ENCODE assay signal across 9 cellular contexts in genomic region chr5:42840279-42840678, GRCh38. TPM values are rescaled to one million over a fixed set of nuclear protein-coding genes. Genes with fewer than 3 reads are reported as not detected.
A peak's percentile ranks its signal among the peaks of the same experiment; 100 is the strongest.
DNase-seq lines count a peak whose midpoint lies in the region; ATAC-seq, FAIRE-seq and TF ChIP-seq lines count a peak whose summit lies in the region.
"Had no signal": no experiment of that assay in that cellular context is flagged by ENCODE, and none has a peak within 500 bp of the region (broad histone marks: within the 10 kb centered on the region; RNA-seq: fewer than 3 reads in every experiment).

No MANE protein-coding gene starts in this region.

- DNase-seq in HL-60 (ENCODE audit: low read depth in 1 of 2, low spot score in 1 of 2) (peak; percentile 38 to 42), astrocyte of the spinal cord (ENCODE audit: low read depth, low spot score) (peak; percentile 92), kidney (peak; percentile 72), pons (ENCODE audit: low spot score) (no peak)
- no peak for DNase-seq in activated T-helper 1 cell treated with anti-CD3 and anti-CD28 coated beads, Interleukin-12 subunit alpha, Interleukin-12 subunit beta, Interleukin-2, Interleukin-4 antibody, amounts not matched to agents 30 ng/mL and 10 ng/mL and 1 ng/mL, durations not matched to agents 14 hours and 24 hours and 36 hours (ENCODE audit: low spot score)
- DNase-seq in stimulated activated CD4-positive, alpha-beta T cell treated with anti-CD3 and anti-CD28 coated beads, Interleukin-2, amount 100 ng/mL, for 48 hours, result no peak

- no peak overlapping the region for H3K4me3 ChIP-seq in HL-60 (replicated peaks; ENCODE audit: insufficient read depth, low read length)
- H3K4me3 ChIP-seq in astrocyte of the spinal cord (ENCODE audit: low read depth, low read length), result no peak overlapping the region
- H3K4me3 ChIP-seq in kidney (ENCODE audit: low read length in 2 of 2), result peak overlapping the region in 1 of 2 donors; percentile 21
- peak overlapping the region in 3 of 5 donors; percentile 13 to 37 (median 14) for H3K4me3 ChIP-seq in subcutaneous abdominal adipose tissue (ENCODE audit: low read depth in 1 of 5, low read length in 5 of 5)

- H3K9me3 Mint-ChIP-seq in activated T-helper 1 cell treated with anti-CD3 and anti-CD28 coated beads, Interleukin-12 subunit alpha, Interleukin-12 subunit beta, Interleukin-2, Interleukin-4 antibody, amounts not matched to agents 30 ng/mL and 10 ng/mL and 1 ng/mL, durations not matched to agents 14 hours and 24 hours and 36 hours, result no peaks in the 10 kb centered on the region

- H3K27ac ChIP-seq in HL-60 (replicated peaks) (0 out of 2 replicates have a peak overlapping the region, but pooled peaks have one; percentile 8), kidney (ENCODE audit: low read depth in 2 of 2, low read length in 2 of 2) (peak overlapping the region in 1 of 2 donors; percentile 28), subcutaneous abdominal adipose tissue (ENCODE audit: low read depth, low read length) (peak overlapping the region; percentile 43)

- H3K4me1 Mint-ChIP-seq in activated T-helper 1 cell treated with anti-CD3 and anti-CD28 coated beads, Interleukin-12 subunit alpha, Interleukin-12 subunit beta, Interleukin-2, Interleukin-4 antibody, amounts not matched to agents 30 ng/mL and 10 ng/mL and 1 ng/mL, durations not matched to agents 14 hours and 24 hours and 36 hours (ENCODE audit: low read depth), result no peaks in the 10 kb centered on the region

- TF ChIP-seq CTCF in HL-60 (IDR thresholded peaks at IDR 0.05; ENCODE audit: insufficient read depth, low read length) (no peak), astrocyte of the spinal cord (IDR thresholded peaks at IDR 0.05; ENCODE audit: low read depth, low read length) (no peak), kidney (IDR thresholded peaks at IDR 0.05; ENCODE audit: borderline replicate concordance, extremely low read depth, insufficient read depth) (no peak)

- no peak for ATAC-seq in HG02678 (IDR thresholded peaks at IDR 0.05; ENCODE audit: unreplicated experiment)

- peak; percentile 54 for FAIRE-seq in kidney (lab: Jason Lieb, UNC)
- FAIRE-seq: islet of Langerhans had no signal

- H3K27me3 Mint-ChIP-seq in activated T-helper 1 cell treated with anti-CD3 and anti-CD28 coated beads, Interleukin-12 subunit alpha, Interleukin-12 subunit beta, Interleukin-2, Interleukin-4 antibody, amounts not matched to agents 30 ng/mL and 10 ng/mL and 1 ng/mL, durations not matched to agents 14 hours and 24 hours and 36 hours (ENCODE audit: insufficient read depth), result no peaks in the 10 kb centered on the region

- intact Hi-C loops in kidney (cut with DNase I), result no loop called here
- intact Hi-C loops in activated T-helper 1 cell treated with anti-CD3 and anti-CD28 coated beads, Interleukin-12 subunit alpha, Interleukin-12 subunit beta, Interleukin-2, Interleukin-4 antibody, amounts not matched to agents 30 ng/mL and 10 ng/mL and 1 ng/mL, durations not matched to agents 14 hours and 24 hours and 36 hours (cut with micrococcal nuclease), result no loop called here

- in situ Hi-C loops in astrocyte of the spinal cord (cut with HindIII; ENCODE audit: low sequenced_read_pairs), result no loop called here

- H3K9me3 ChIP-seq in kidney (ENCODE audit: control insufficient read depth in 1 of 2, low read length in 2 of 2) (peaks cover 0 to 4% of the 10 kb centered on the region in 2 donors), subcutaneous abdominal adipose tissue (ENCODE audit: control insufficient read depth in 5 of 5, low read length in 5 of 5) (no peaks in the 10 kb centered on the region)

- no peaks in the 10 kb centered on the region for H3K36me3 Mint-ChIP-seq in activated T-helper 1 cell treated with anti-CD3 and anti-CD28 coated beads, Interleukin-12 subunit alpha, Interleukin-12 subunit beta, Interleukin-2, Interleukin-4 antibody, amounts not matched to agents 30 ng/mL and 10 ng/mL and 1 ng/mL, durations not matched to agents 14 hours and 24 hours and 36 hours (ENCODE audit: low read depth)

- no peak overlapping the region for H3K27ac Mint-ChIP-seq in activated T-helper 1 cell treated with anti-CD3 and anti-CD28 coated beads, Interleukin-12 subunit alpha, Interleukin-12 subunit beta, Interleukin-2, Interleukin-4 antibody, amounts not matched to agents 30 ng/mL and 10 ng/mL and 1 ng/mL, durations not matched to agents 14 hours and 24 hours and 36 hours

- H3K27me3 ChIP-seq in HL-60 (ENCODE audit: insufficient read depth, poor library complexity, severe bottlenecking) (no peaks in the 10 kb centered on the region), subcutaneous abdominal adipose tissue (ENCODE audit: control insufficient read depth in 5 of 5, insufficient read depth in 4 of 5, low read length in 5 of 5) (no peaks in the 10 kb centered on the region)

- H3K4me1 ChIP-seq in kidney (ENCODE audit: control insufficient read depth in 1 of 2, insufficient read depth in 1 of 2, low read depth in 1 of 2, low read length in 2 of 2) (peaks cover 2 to 21% of the 10 kb centered on the region in 2 donors), subcutaneous abdominal adipose tissue (ENCODE audit: control insufficient read depth in 5 of 5, insufficient read depth in 5 of 5, low read length in 5 of 5) (peaks cover 3 to 39% (median 31%) of the 10 kb centered on the region in 5 donors)

- H3K9ac ChIP-seq in kidney (ENCODE audit: low read length in 2 of 2) (no peak overlapping the region), subcutaneous abdominal adipose tissue (ENCODE audit: low read length in 5 of 5) (peak overlapping the region in 3 of 5 donors; percentile 6 to 19 (median 12))

- no peak overlapping the region for H3K4me3 Mint-ChIP-seq in activated T-helper 1 cell treated with anti-CD3 and anti-CD28 coated beads, Interleukin-12 subunit alpha, Interleukin-12 subunit beta, Interleukin-2, Interleukin-4 antibody, amounts not matched to agents 30 ng/mL and 10 ng/mL and 1 ng/mL, durations not matched to agents 14 hours and 24 hours and 36 hours

- H3K36me3 ChIP-seq in kidney (ENCODE audit: control insufficient read depth in 1 of 2, insufficient read depth in 2 of 2, low read length in 2 of 2) (no peaks in the 10 kb centered on the region), subcutaneous abdominal adipose tissue (ENCODE audit: control insufficient read depth in 5 of 5, insufficient read depth in 5 of 5, low read length in 5 of 5) (no peaks in the 10 kb centered on the region)

RNA-seq across cellular contexts. Expression of gene SELENOP, which starts 28.6 kb away (rescaled TPM):
- total RNA-seq in kidney, result 305 TPM
- 390 TPM for polyA plus RNA-seq in kidney (ENCODE audit: insufficient read depth, low read depth, low replicate concordance)
- total RNA-seq in activated T-helper 1 cell treated with anti-CD3 and anti-CD28 coated beads, Interleukin-12 subunit alpha, Interleukin-12 subunit beta, Interleukin-2, Interleukin-4 antibody, amounts not matched to agents 30 ng/mL and 10 ng/mL and 1 ng/mL, durations not matched to agents 14 hours and 24 hours and 36 hours, result not detected in 2 replicates

Comparison
In these comparisons a context has a peak if more than half of its experiments do, and no peak if none do; other contexts are left out.
1. DNase-seq: peak in HL-60 (2 of 2), astrocyte of the spinal cord (single experiment) and kidney (single experiment); none in activated T-helper 1 cell treated with anti-CD3 and anti-CD28 coated beads, Interleukin-12 subunit alpha, Interleukin-12 subunit beta, Interleukin-2, Interleukin-4 antibody, amounts not matched to agents 30 ng/mL and 10 ng/mL and 1 ng/mL, durations not matched to agents 14 hours and 24 hours and 36 hours (single experiment), stimulated activated CD4-positive, alpha-beta T cell treated with anti-CD3 and anti-CD28 coated beads, Interleukin-2, amount 100 ng/mL, for 48 hours (0 of 2) and pons (single experiment).
2. H3K4me3 ChIP-seq: peak in subcutaneous abdominal adipose tissue (3 of 5); none in HL-60 (single experiment) and astrocyte of the spinal cord (single experiment).
3. H3K9ac ChIP-seq: peak in subcutaneous abdominal adipose tissue (3 of 5); none in kidney (0 of 2).
4. RNA of gene SELENOP, which starts 28.6 kb away (total RNA-seq): 305 TPM in kidney (single experiment); not detected in activated T-helper 1 cell treated with anti-CD3 and anti-CD28 coated beads, Interleukin-12 subunit alpha, Interleukin-12 subunit beta, Interleukin-2, Interleukin-4 antibody, amounts not matched to agents 30 ng/mL and 10 ng/mL and 1 ng/mL, durations not matched to agents 14 hours and 24 hours and 36 hours; every median in the first group is over 100 times any median in the second.